In genomic region chr9:136052991-136053756, GRCh38 we compare ENCODE assay signal across 11 cellular contexts. TPM values are rescaled to one million over a fixed set of nuclear protein-coding genes. Genes with fewer than 3 reads are reported as not detected.
A peak's percentile ranks its signal among the peaks of the same experiment; 100 is the strongest.
DNase-seq lines count a peak whose midpoint lies in the region; ATAC-seq and TF ChIP-seq lines count a peak whose summit lies in the region.
"Had no signal": no experiment of that assay in that cellular context is flagged by ENCODE, and none has a peak within 500 bp of the region (broad histone marks: within the 10 kb centered on the region; RNA-seq: fewer than 3 reads in every experiment).

No MANE protein-coding gene starts in this region.

- DNase-seq in G401 (ENCODE audit: low spot score): peak; percentile 77
- DNase-seq in SW480 (ENCODE audit: low spot score): peak; percentile 23
- DNase-seq in right cardiac atrium: peak in 2 of 3 donors; percentile 59 to 67
- DNase-seq in sciatic nerve (ENCODE audit: low spot score): no peak
- DNase-seq in CD4-positive, alpha-beta T cell: no peak
- no peak for DNase-seq in OCI-LY7 (ENCODE audit: low spot score)
- DNase-seq in cortex of kidney (lab: John Stamatoyannopoulos, UW): no peak
- DNase-seq: NCI-H1694 had no signal

- peaks cover 22% of the 10 kb centered on the region for H3K27me3 Mint-ChIP-seq in CD4-positive, alpha-beta T cell

- CTCF ChIA-PET in CD4-positive, alpha-beta T cell (lab: Charles Lee): no interaction called here
- CTCF ChIA-PET in OCI-LY7 (lab: Charles Lee; ENCODE audit: unreplicated experiment): no interaction called here

- no peaks in the 10 kb centered on the region for H3K27me3 ChIP-seq in right cardiac atrium (ENCODE audit: control insufficient read depth, insufficient read depth)
- H3K27me3 ChIP-seq in CD4-positive, alpha-beta T cell (ENCODE audit: control insufficient read depth, insufficient read depth, low read length): peaks cover 20% of the 10 kb centered on the region

- H3K27ac ChIP-seq in right cardiac atrium (ENCODE audit: low read length): peak overlapping the region; percentile 56
- H3K27ac ChIP-seq in CD4-positive, alpha-beta T cell (ENCODE audit: low read depth, low read length): no peak overlapping the region
- no peak overlapping the region for H3K27ac ChIP-seq in OCI-LY7 (ENCODE audit: low read depth, low read length, poor library complexity, severe bottlenecking)
- H3K27ac ChIP-seq: parathyroid adenoma had no signal

- peaks cover 16% of the 10 kb centered on the region for H3K4me1 ChIP-seq in right cardiac atrium (ENCODE audit: control insufficient read depth, insufficient read depth, low read length)
- H3K4me1 ChIP-seq in OCI-LY7 (ENCODE audit: insufficient read depth, low read length, poor library complexity, severe bottlenecking): no peaks in the 10 kb centered on the region
- H3K4me1 ChIP-seq: parathyroid adenoma had no signal

- no peaks in the 10 kb centered on the region for H4K20me1 ChIP-seq in OCI-LY7 (ENCODE audit: insufficient read depth, low read length)

- POLR2A ChIA-PET in CD4-positive, alpha-beta T cell (lab: Charles Lee): no interaction called here
- POLR2A ChIA-PET in OCI-LY7 (lab: Charles Lee): no interaction called here

- intact Hi-C loops in right cardiac atrium (cut with DNase I) (no loop called here), sciatic nerve (cut with DNase I) (no loop called here), OCI-LY7 (cut with micrococcal nuclease; ENCODE audit: unreplicated experiment) (no loop called here)
- intact Hi-C loops in CD4-positive, alpha-beta T cell (cut with DNase I, micrococcal nuclease): no loop called here

- H3K9me2 ChIP-seq in OCI-LY7 (ENCODE audit: insufficient read depth, low read length): no peaks in the 10 kb centered on the region

- H2AFZ ChIP-seq in OCI-LY7 (ENCODE audit: low read length): no peak overlapping the region
- H2AFZ ChIP-seq: parathyroid adenoma had no signal

- H3K9me3 ChIP-seq in right cardiac atrium (ENCODE audit: control insufficient read depth, low read length) (no peaks in the 10 kb centered on the region), OCI-LY7 (ENCODE audit: low read length) (no peaks in the 10 kb centered on the region)
- H3K9me3 ChIP-seq in CD4-positive, alpha-beta T cell (ENCODE audit: control insufficient read depth, low read length): no peaks in the 10 kb centered on the region

- H3K36me3 Mint-ChIP-seq in CD4-positive, alpha-beta T cell (ENCODE audit: low read depth): no peaks in the 10 kb centered on the region
- H3K36me3 Mint-ChIP-seq: activated naive CD4-positive, alpha-beta T cell treated with anti-CD3 and anti-CD28 coated beads, Interleukin-2, amount 50 U/mL, for 24 hours had no signal

- H3K4me3 Mint-ChIP-seq in CD4-positive, alpha-beta T cell: no peak overlapping the region
- H3K4me3 Mint-ChIP-seq: activated naive CD4-positive, alpha-beta T cell treated with anti-CD3 and anti-CD28 coated beads, Interleukin-2, amount 50 U/mL, for 24 hours had no signal

- H3K79me2 ChIP-seq in OCI-LY7 (ENCODE audit: insufficient read depth, low read depth, low read length): no peaks in the 10 kb centered on the region

- no peak overlapping the region for H3K4me3 ChIP-seq in right cardiac atrium (ENCODE audit: low read length)
- H3K4me3 ChIP-seq in OCI-LY7 (ENCODE audit: low read depth, low read length, poor library complexity, severe bottlenecking): no peak overlapping the region

- no peaks in the 10 kb centered on the region for H3K9me3 Mint-ChIP-seq in CD4-positive, alpha-beta T cell
- H3K9me3 Mint-ChIP-seq: activated naive CD4-positive, alpha-beta T cell treated with anti-CD3 and anti-CD28 coated beads, Interleukin-2, amount 50 U/mL, for 24 hours had no signal

- no peak overlapping the region for H3K4me2 ChIP-seq in OCI-LY7 (ENCODE audit: low read length)

- TF ChIP-seq CTCF in CD4-positive, alpha-beta T cell (IDR thresholded peaks at IDR 0.05): no peak
- TF ChIP-seq CTCF in OCI-LY7 (conservative IDR thresholded peaks at IDR 0.05; ENCODE audit: low read length): no peak

- H3K27ac Mint-ChIP-seq in CD4-positive, alpha-beta T cell: no peak overlapping the region
- H3K27ac Mint-ChIP-seq: activated naive CD4-positive, alpha-beta T cell treated with anti-CD3 and anti-CD28 coated beads, Interleukin-2, amount 50 U/mL, for 24 hours had no signal

- in situ Hi-C loops in G401 (cut with HindIII; ENCODE audit: low sequenced_read_pairs): no loop called here

- BruUV-seq in OCI-LY7 (replicated peaks; lab: Mats Ljungman, UMichigan): no TSS peak

- 52% methylated on average over 23 of the region's 23 CpGs for WGBS in right cardiac atrium

- peak; percentile 2 to 13 for ATAC-seq in right cardiac atrium
- peak; percentile 5 for ATAC-seq in sciatic nerve
- ATAC-seq in CD4-positive, alpha-beta T cell (ENCODE audit: poor library complexity): no peak
- ATAC-seq in HG03097 (IDR thresholded peaks at IDR 0.05; ENCODE audit: low FRiP score, unreplicated experiment): no peak

- peaks cover 15% of the 10 kb centered on the region for H3K4me1 Mint-ChIP-seq in CD4-positive, alpha-beta T cell (ENCODE audit: low read depth)

- no peaks in the 10 kb centered on the region for H3K36me3 ChIP-seq in OCI-LY7 (ENCODE audit: insufficient read depth, low read length)

RNA-seq across cellular contexts. Expression of gene NACC2, which starts 41.9 kb away (rescaled TPM):
- total RNA-seq in G401 (2014; rRNA removed; shearing (Covaris generic)): 12.8 and 13.9 TPM in 2 replicates
- total RNA-seq in right cardiac atrium (10 to 100 TPM; 31.4 to 45.3 (median 37.8) TPM), sciatic nerve (56.8 TPM), OCI-LY7 (2022) (0.63 and 0.72 TPM in 2 replicates)
- polyA plus RNA-seq in right cardiac atrium: 19.4 TPM
- total RNA-seq in CD4-positive, alpha-beta T cell: 1 to 10 TPM; 2.1 to 2.7 TPM
- 0.21 and 0.38 TPM in 2 replicates for total RNA-seq in OCI-LY7 (2014; rRNA removed; shearing (Covaris generic))

Comparison
In these comparisons a context has a peak if more than half of its experiments do, and no peak if none do; other contexts are left out.
1. DNase-seq: peak in G401 (single experiment), SW480 (single experiment) and right cardiac atrium (2 of 3); none in sciatic nerve (single experiment), CD4-positive, alpha-beta T cell (0 of 10), OCI-LY7 (single experiment) and cortex of kidney (single experiment).
2. ATAC-seq: peak in right cardiac atrium (2 of 2) and sciatic nerve (single experiment); none in CD4-positive, alpha-beta T cell (single experiment) and HG03097 (single experiment).